In genomic region chr5:1963358-1963757, GRCh38 we compare ENCODE assay signal across 19 cellular contexts.
A peak's percentile ranks its signal among the peaks of the same experiment; 100 is the strongest.
DNase-seq lines count a peak whose midpoint lies in the region; ATAC-seq and TF ChIP-seq lines count a peak whose summit lies in the region.
"Had no signal": no experiment of that assay in that cellular context is flagged by ENCODE, and none has a peak within 500 bp of the region (broad histone marks: within the 10 kb centered on the region; RNA-seq: fewer than 3 reads in every experiment).

No MANE protein-coding gene starts in this region.

- H3K4me1 ChIP-seq in right atrium auricular region (no peaks in the 10 kb centered on the region), heart right ventricle (no peaks in the 10 kb centered on the region), gastroesophageal sphincter (no peaks in the 10 kb centered on the region)
- H3K4me1 ChIP-seq: HAP-1 had no signal

- intact Hi-C loops in heart right ventricle (cut with DNase I): no loop called here

- H3K36me3 ChIP-seq in right atrium auricular region (no peaks in the 10 kb centered on the region), heart right ventricle (no peaks in the 10 kb centered on the region), gastroesophageal sphincter (peaks cover 0 to 4% of the 10 kb centered on the region in 2 donors)
- H3K36me3 ChIP-seq: HAP-1 had no signal

- H3K27me3 ChIP-seq in right atrium auricular region (no peaks in the 10 kb centered on the region), heart right ventricle (no peaks in the 10 kb centered on the region), gastroesophageal sphincter (no peaks in the 10 kb centered on the region)

- peak overlapping the region; percentile 17 for H3K27ac Mint-ChIP-seq in T-helper 17 cell
- H3K27ac Mint-ChIP-seq: GM23338 had no signal

- H3K4me3 Mint-ChIP-seq in T-helper 17 cell: no peak overlapping the region
- H3K4me3 Mint-ChIP-seq: GM23338 had no signal

- TF ChIP-seq CTCF in right atrium auricular region (IDR thresholded peaks at IDR 0.05): no peak
- TF ChIP-seq CTCF in heart right ventricle (IDR thresholded peaks at IDR 0.05): no peak
- TF ChIP-seq CTCF in gastroesophageal sphincter (IDR thresholded peaks at IDR 0.05): no peak

- DNase-seq in right atrium auricular region (ENCODE audit: low spot score) (peak; percentile 38), heart right ventricle (no peak), T-helper 17 cell (no peak), islet precursor cell (peak; percentile 20), ureter (ENCODE audit: low spot score) (no peak), NCI-H526 treated with DMSO at 0.1 percent for 48 hours (lab: John Stamatoyannopoulos, UW) (no peak)
- DNase-seq: DMS79, KG1, NCI-H1105, NCI-H146, NCI-H2029, NCI-H2227 treated with DMSO at 0.1 percent for 48 hours, NCI-H510A, NCI-H748 treated with DMSO at 0.1 percent for 48 hours had no signal

- no peak for TF ChIP-seq EP300 in gastroesophageal sphincter (IDR thresholded peaks at IDR 0.05)

- no peak for TF ChIP-seq POLR2A in gastroesophageal sphincter (IDR thresholded peaks at IDR 0.05)

- no peaks in the 10 kb centered on the region for H3K9me3 ChIP-seq in right atrium auricular region
- no peaks in the 10 kb centered on the region for H3K9me3 ChIP-seq in heart right ventricle
- H3K9me3 ChIP-seq in T-helper 17 cell (ENCODE audit: control insufficient read depth, low read length, poor library complexity, severe bottlenecking): no peaks in the 10 kb centered on the region
- H3K9me3 ChIP-seq in gastroesophageal sphincter: no peaks in the 10 kb centered on the region
- H3K9me3 ChIP-seq: HAP-1 had no signal

- peaks cover 53% of the 10 kb centered on the region for H3K27me3 Mint-ChIP-seq in T-helper 17 cell

- 92 to 93% methylated on average over 12 of the region's 12 CpGs for WGBS in heart right ventricle, 2 donors
- 85 to 88% methylated on average over 7 to 9 of the region's 12 CpGs for WGBS in gastroesophageal sphincter (ENCODE audit: low coverage in 1 of 2), 2 donors

- no peaks in the 10 kb centered on the region for H3K36me3 Mint-ChIP-seq in T-helper 17 cell (ENCODE audit: low read depth)

- H3K4me1 Mint-ChIP-seq in T-helper 17 cell: no peaks in the 10 kb centered on the region

- H3K4me3 ChIP-seq in right atrium auricular region (no peak overlapping the region), heart right ventricle (no peak overlapping the region), gastroesophageal sphincter (no peak overlapping the region)
- H3K4me3 ChIP-seq: GM12878, GM23338, HAP-1 had no signal

- ATAC-seq in heart right ventricle (no peak), T-helper 17 cell (no peak), gastroesophageal sphincter (no peak)
- ATAC-seq: GM12878, GM23338, SK-N-SH treated with all-trans-retinoic acid at 6 μM for 48 hours had no signal

- H3K27ac ChIP-seq in right atrium auricular region (no peak overlapping the region), heart right ventricle (no peak overlapping the region), gastroesophageal sphincter (no peak overlapping the region)

Comparison
In these comparisons a context has a peak if more than half of its experiments do, and no peak if none do; other contexts are left out.
1. DNase-seq: peak in right atrium auricular region (single experiment) and islet precursor cell (single experiment); none in heart right ventricle (0 of 2), T-helper 17 cell (0 of 3), ureter (single experiment) and NCI-H526 treated with DMSO at 0.1 percent for 48 hours (single experiment).